In genomic region chr20:58457083-58457680, GRCh38 we compare ENCODE assay signal across 14 cellular contexts. TPM values are rescaled to one million over a fixed set of nuclear protein-coding genes. Genes with fewer than 3 reads are reported as not detected.
DNase-seq lines count a peak whose midpoint lies in the region; ATAC-seq, FAIRE-seq and TF ChIP-seq lines count a peak whose summit lies in the region.
"Had no signal": no experiment of that assay in that cellular context is flagged by ENCODE, and none has a peak within 500 bp of the region (broad histone marks: within the 10 kb centered on the region; RNA-seq: fewer than 3 reads in every experiment).

No MANE protein-coding gene starts in this region.

- H3K27ac ChIP-seq in left ventricle myocardium inferior (replicated peaks) = no peak overlapping the region
- H3K27ac ChIP-seq: dorsolateral prefrontal cortex had no signal

- ATAC-seq in Right ventricle myocardium inferior (peak; percentile 66), esophagus mucosa (peak; percentile 45), GM21515 (IDR thresholded peaks at IDR 0.05; ENCODE audit: unreplicated experiment) (no peak)
- ATAC-seq in stimulated activated effector memory CD8-positive, alpha-beta T cell treated with anti-CD3 and anti-CD28 coated beads, Interleukin-12 subunit alpha, Interleukin-12 subunit beta, amount 100 ng/mL, for 72 hours = no peak

- H3K4me3 ChIP-seq in left ventricle myocardium inferior = no peak overlapping the region
- H3K4me3 ChIP-seq: dorsolateral prefrontal cortex had no signal

- H3K9me3 Mint-ChIP-seq in stimulated activated effector memory CD8-positive, alpha-beta T cell treated with anti-CD3 and anti-CD28 coated beads, Interleukin-12 subunit alpha, Interleukin-12 subunit beta, amount 100 ng/mL, for 72 hours = no peaks in the 10 kb centered on the region

- intact Hi-C loops in Right ventricle myocardium inferior (cut with DNase I) = no loop called here
- intact Hi-C loops in left ventricle myocardium inferior (cut with micrococcal nuclease) = loop anchor here (10.0 kb wide), 1 partner anchor 212 kb away; no protein-coding TSS in a partner anchor

- H3K4me3 Mint-ChIP-seq in stimulated activated effector memory CD8-positive, alpha-beta T cell treated with anti-CD3 and anti-CD28 coated beads, Interleukin-12 subunit alpha, Interleukin-12 subunit beta, amount 100 ng/mL, for 72 hours = no peak overlapping the region
- H3K4me3 Mint-ChIP-seq: activated naive CD8-positive, alpha-beta T cell treated with anti-CD3 and anti-CD28 coated beads for 36 hours had no signal

- peak overlapping the region; percentile 3 for H3K27ac Mint-ChIP-seq in stimulated activated effector memory CD8-positive, alpha-beta T cell treated with anti-CD3 and anti-CD28 coated beads, Interleukin-12 subunit alpha, Interleukin-12 subunit beta, amount 100 ng/mL, for 72 hours
- H3K27ac Mint-ChIP-seq: activated naive CD8-positive, alpha-beta T cell treated with anti-CD3 and anti-CD28 coated beads for 36 hours had no signal

- H3K9me3 ChIP-seq in left ventricle myocardium inferior (replicated peaks) = peaks cover 6% of the 10 kb centered on the region

- no peak for FAIRE-seq in D721Med (lab: Jason Lieb, UNC)

- no peak for DNase-seq in Right ventricle myocardium inferior (ENCODE audit: missing footprints)
- no peak for DNase-seq in left ventricle myocardium inferior
- DNase-seq in NCI-H69 (lab: John Stamatoyannopoulos, UW) = peak; percentile 21
- no peak for DNase-seq in stimulated activated effector memory CD8-positive, alpha-beta T cell treated with anti-CD3 and anti-CD28 coated beads, Interleukin-12 subunit alpha, Interleukin-12 subunit beta, amount 100 ng/mL, for 72 hours (ENCODE audit: low spot score in 2 of 2)
- no peak for DNase-seq in D721Med (ENCODE audit: insufficient read length, low spot score)
- DNase-seq in superior temporal gyrus (ENCODE audit: extremely low spot score) = no peak
- DNase-seq: activated naive CD8-positive, alpha-beta T cell treated with anti-CD3 and anti-CD28 coated beads for 36 hours; dorsolateral prefrontal cortex; NCI-H2029; occipital lobe; stimulated activated CD8-positive, alpha-beta memory T cell treated with anti-CD3 and anti-CD28 coated beads, Interleukin-4, amount 100 ng/mL, for 48 hours had no signal

- no peaks in the 10 kb centered on the region for H3K27me3 ChIP-seq in left ventricle myocardium inferior (ENCODE audit: low read depth)
- H3K27me3 ChIP-seq: dorsolateral prefrontal cortex had no signal

- H3K4me1 Mint-ChIP-seq in stimulated activated effector memory CD8-positive, alpha-beta T cell treated with anti-CD3 and anti-CD28 coated beads, Interleukin-12 subunit alpha, Interleukin-12 subunit beta, amount 100 ng/mL, for 72 hours = peaks cover 23% of the 10 kb centered on the region

- no peaks in the 10 kb centered on the region for H3K36me3 ChIP-seq in left ventricle myocardium inferior

- no peak for TF ChIP-seq CTCF in left ventricle myocardium inferior (IDR thresholded peaks at IDR 0.05; ENCODE audit: borderline replicate concordance)
- no peak for TF ChIP-seq CTCF in D721Med (IDR thresholded peaks at IDR 0.05; ENCODE audit: insufficient read depth, missing control alignments)

- H3K4me1 ChIP-seq in left ventricle myocardium inferior = peaks cover 14% of the 10 kb centered on the region

- H3K36me3 Mint-ChIP-seq in stimulated activated effector memory CD8-positive, alpha-beta T cell treated with anti-CD3 and anti-CD28 coated beads, Interleukin-12 subunit alpha, Interleukin-12 subunit beta, amount 100 ng/mL, for 72 hours = no peaks in the 10 kb centered on the region

RNA-seq across cellular contexts. Expression of gene APCDD1L, which starts 58.0 kb away (rescaled TPM):
- total RNA-seq in Right ventricle myocardium inferior (0.32 TPM), left ventricle myocardium inferior (0.91 TPM), esophagus mucosa (0.16 TPM)
- total RNA-seq: activated naive CD8-positive, alpha-beta T cell treated with anti-CD3 and anti-CD28 coated beads for 36 hours; occipital lobe; T-helper 2 cell treated with Interferon-gamma antibody and Interleukin-4, amounts not matched to agents 100 ng/mL and 5 ng/mL, for 36 hours had no signal

Comparison
In these comparisons a context has a peak if more than half of its experiments do, and no peak if none do; other contexts are left out.
1. ATAC-seq: peak in Right ventricle myocardium inferior (single experiment) and esophagus mucosa (single experiment); none in stimulated activated effector memory CD8-positive, alpha-beta T cell treated with anti-CD3 and anti-CD28 coated beads, Interleukin-12 subunit alpha, Interleukin-12 subunit beta, amount 100 ng/mL, for 72 hours (single experiment) and GM21515 (single experiment).